ENCODE assay signal across 25 cellular contexts in genomic region chr1:236045771-236046170, GRCh38.
"Had no signal": no experiment of that assay in that cellular context is flagged by ENCODE, and none has a peak within 500 bp of the region (broad histone marks: within the 10 kb centered on the region; RNA-seq: fewer than 3 reads in every experiment).

No MANE protein-coding gene starts in this region.

- H3K9me3 ChIP-seq: colonic mucosa, esophagus muscularis mucosa, esophagus squamous epithelium, gastrocnemius medialis, gastroesophageal sphincter, heart left ventricle, heart right ventricle had no signal

- DNase-seq: colonic mucosa; cortex of kidney; dermis blood vessel endothelial cell; dorsolateral prefrontal cortex; effector CD4-positive, alpha-beta T cell; effector CD8-positive, alpha-beta T cell; effector memory CD4-positive, alpha-beta T cell; effector memory CD8-positive, alpha-beta T cell; erythroblast; esophagus squamous epithelium; foreskin fibroblast; foreskin keratinocyte; foreskin melanocyte; glutamatergic neuron; head of caudate nucleus; heart right ventricle had no signal

- H3K4me1 ChIP-seq: colonic mucosa, foreskin keratinocyte, gastrocnemius medialis had no signal

- H3K27ac Mint-ChIP-seq: dendritic cell treated with granulocyte-macrophage colony-stimulating factor and Interleukin-4, amounts not matched to agents 40 ng/mL and 50 ng/mL, for 4 days; effector memory CD8-positive, alpha-beta T cell; endodermal cell had no signal

- ATAC-seq: effector memory CD8-positive, alpha-beta T cell; esophagus mucosa; foreskin keratinocyte; gastroesophageal sphincter had no signal

- H3K36me3 ChIP-seq: colonic mucosa had no signal

- H3K27me3 ChIP-seq: colonic mucosa, esophagus muscularis mucosa, esophagus squamous epithelium, foreskin keratinocyte, gastrocnemius medialis, gastroesophageal sphincter, heart left ventricle, heart right ventricle had no signal

- H3K9me3 Mint-ChIP-seq: effector memory CD8-positive, alpha-beta T cell had no signal

- H3K4me3 ChIP-seq: colonic mucosa, coronary artery, dorsolateral prefrontal cortex, esophagus muscularis mucosa, esophagus squamous epithelium, gastrocnemius medialis, gastroesophageal sphincter, heart left ventricle, heart right ventricle had no signal

- H3K27ac ChIP-seq: colonic mucosa, coronary artery, dorsolateral prefrontal cortex, epithelial cell of prostate, esophagus muscularis mucosa, esophagus squamous epithelium, foreskin keratinocyte had no signal

- H3K4me3 Mint-ChIP-seq: dendritic cell treated with granulocyte-macrophage colony-stimulating factor and Interleukin-4, amounts not matched to agents 40 ng/mL and 50 ng/mL, for 4 days; effector memory CD8-positive, alpha-beta T cell; endodermal cell had no signal
